Comparison of ENCODE assay signal across 31 cellular contexts in the genomic region with DNA sequence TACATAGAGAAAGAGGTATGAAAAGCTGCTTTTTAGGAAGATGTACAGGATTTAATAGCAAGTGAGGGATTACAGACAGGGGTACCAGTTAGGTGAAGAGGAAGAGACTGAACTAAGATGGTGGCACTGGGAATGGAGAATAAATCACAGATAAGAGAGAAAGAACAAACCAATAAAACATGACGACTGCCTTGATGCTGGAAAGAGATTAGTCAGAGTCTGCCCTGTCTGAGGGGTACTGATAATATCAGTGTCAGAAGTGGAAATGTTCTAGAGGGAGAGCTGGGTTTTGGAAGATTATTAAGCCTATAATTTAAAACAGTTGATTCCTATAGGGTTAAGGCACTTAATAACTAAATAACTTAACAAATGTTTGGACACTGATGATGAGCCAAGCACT.
"Had no signal": no experiment of that assay in that cellular context is flagged by ENCODE, and none has a peak within 500 bp of the region (broad histone marks: within the 10 kb centered on the region; RNA-seq: fewer than 3 reads in every experiment).

No MANE protein-coding gene starts in this region.

- H3K9me3 ChIP-seq: adrenal gland, ascending aorta, body of pancreas, breast epithelium had no signal

- H3K4me1 ChIP-seq: adrenal gland, ascending aorta, body of pancreas, breast epithelium had no signal

- H3K36me3 ChIP-seq: adrenal gland, ascending aorta, brain microvascular endothelial cell, breast epithelium, cardiac muscle cell had no signal

- H3K27ac ChIP-seq: adrenal gland, ascending aorta, body of pancreas, brain microvascular endothelial cell, breast epithelium, cardiac muscle cell had no signal

- ATAC-seq: activated naive CD4-positive, alpha-beta T cell treated with anti-CD3 and anti-CD28 coated beads, Interleukin-2, amount 50 U/mL, for 72 hours; activated naive CD8-positive, alpha-beta T cell treated with anti-CD3 and anti-CD28 coated beads, Interleukin-2, amount 50 U/mL, for 24 hours; activated T-cell treated with anti-CD3 and anti-CD28 coated beads, Interleukin-2, amount 50 U/mL, for 4 hours; activated T-cell treated with anti-CD3 and anti-CD28 coated beads, Interleukin-2, amount 50 U/mL, for 72 hours; activated T-helper 17 cell treated with anti-CD3 and anti-CD28 coated beads, Interleukin-2, amount 50 U/mL, for 72 hours; body of pancreas had no signal

- H3K27me3 ChIP-seq: adrenal gland, ascending aorta, body of pancreas, brain microvascular endothelial cell, breast epithelium, cardiac muscle cell had no signal

- H3K4me3 ChIP-seq: adrenal gland, ascending aorta, body of pancreas, breast epithelium, cardiac muscle cell had no signal

- DNase-seq: activated effector memory CD4-positive, alpha-beta T cell treated with anti-CD3 and anti-CD28 coated beads, Interleukin-2, amount 50 U/mL, for 16 hours; activated effector memory CD4-positive, alpha-beta T cell treated with Interleukin-2 at 50 U/mL for 16 hours; activated gamma-delta T cell; activated gamma-delta T cell treated with Interleukin-2 at 50 U/mL for 16 hours; activated naive CD4-positive, alpha-beta T cell; activated naive CD4-positive, alpha-beta T cell treated with anti-CD3 and anti-CD28 coated beads for 36 hours; activated naive CD4-positive, alpha-beta T cell treated with anti-CD3 and anti-CD28 coated beads, Interleukin-2, amount 10 ng/mL, durations not matched to agents 7 days and 5 days; activated naive CD4-positive, alpha-beta T cell treated with anti-CD3 and anti-CD28 coated beads, Interleukin-2, amount 50 U/mL, for 16 hours; activated naive CD4-positive, alpha-beta T cell treated with Interleukin-2 at 50 U/mL for 16 hours; activated naive CD8-positive, alpha-beta T cell treated with anti-CD3 and anti-CD28 coated beads for 36 hours; activated naive CD8-positive, alpha-beta T cell treated with anti-CD3 and anti-CD28 coated beads, Interleukin-2, amount 10 ng/mL, durations not matched to agents 7 days and 5 days; activated naive CD8-positive, alpha-beta T cell treated with anti-CD3 and anti-CD28 coated beads, Interleukin-2, amount 50 U/mL, for 24 hours; activated T-cell treated with anti-CD3 and anti-CD28 coated beads, Interleukin-2, amount 50 U/mL, for 24 hours; activated T-cell treated with anti-CD3 and anti-CD28 coated beads, Interleukin-2, amount 50 U/mL, for 4 hours; activated T-cell treated with anti-CD3 and anti-CD28 coated beads, Interleukin-2, amount 50 U/mL, for 48 hours; activated T-cell treated with anti-CD3 and anti-CD28 coated beads, Interleukin-2, amount 50 U/mL, for 72 hours; adrenal gland; amniotic stem cell; amygdala; anterior cingulate cortex; aorta; body of pancreas; brain microvascular endothelial cell; caudate nucleus; central memory CD4-positive, alpha-beta T cell; cerebellar nuclear complex had no signal
